Comparison of ENCODE assay signal across 24 cellular contexts in the genomic region with DNA sequence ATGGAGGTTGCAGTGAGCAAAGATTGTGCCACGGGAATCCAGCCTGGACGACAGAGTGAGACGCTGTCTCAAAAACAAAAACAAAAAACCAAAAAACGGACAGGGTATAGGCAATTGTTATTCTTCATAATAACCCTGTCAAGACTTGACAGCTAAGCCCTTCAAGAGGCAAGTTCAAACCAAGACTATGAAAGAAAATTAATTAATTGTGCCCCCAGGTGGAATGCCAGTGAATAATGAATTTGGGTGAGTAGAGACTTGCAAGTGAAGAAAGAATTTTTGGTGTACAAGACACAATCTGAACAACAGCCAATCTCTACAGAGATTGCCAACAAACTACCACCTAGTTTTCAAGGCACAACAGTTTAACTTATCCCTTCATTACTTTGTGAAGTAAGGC. TPM values are rescaled to one million over a fixed set of nuclear protein-coding genes. Genes with fewer than 3 reads are reported as not detected.
A peak's percentile ranks its signal among the peaks of the same experiment; 100 is the strongest.
DNase-seq lines count a peak whose midpoint lies in the region; ATAC-seq, FAIRE-seq and TF ChIP-seq lines count a peak whose summit lies in the region.
"Had no signal": no experiment of that assay in that cellular context is flagged by ENCODE, and none has a peak within 500 bp of the region (broad histone marks: within the 10 kb centered on the region; RNA-seq: fewer than 3 reads in every experiment).

No MANE protein-coding gene starts in this region.

- ATAC-seq in activated CD8-positive, alpha-beta memory T cell treated with anti-CD3 and anti-CD28 coated beads, Interleukin-2, amount 10 ng/mL, durations not matched to agents 7 days and 5 days, result no peak
- ATAC-seq in DND-41 (ENCODE audit: insufficient read depth, low read depth) (no peak), GM21529 (IDR thresholded peaks at IDR 0.05; ENCODE audit: unreplicated experiment) (no peak), HG03108 (IDR thresholded peaks at IDR 0.05; ENCODE audit: unreplicated experiment) (no peak)
- ATAC-seq in activated naive CD8-positive, alpha-beta T cell treated with anti-CD3 and anti-CD28 coated beads, Interleukin-2, amount 10 ng/mL, durations not matched to agents 7 days and 5 days (ENCODE audit: low read depth), result no peak
- ATAC-seq: body of pancreas had no signal

- dilution Hi-C loops in keratinocyte (cut with MboI; ENCODE audit: extremely low pct_ligation_motif_present, low sequenced_read_pairs), result no loop called here

- CTCF ChIA-PET in activated CD8-positive, alpha-beta memory T cell treated with anti-CD3 and anti-CD28 coated beads, Interleukin-2, amount 10 ng/mL, durations not matched to agents 7 days and 5 days (lab: Charles Lee), result interaction anchor here (0.6 kb wide), 1 partner anchor 221 kb away, joined by 3 read pairs; no protein-coding TSS in a partner anchor

- no peaks in the 10 kb centered on the region for H3K9me3 ChIP-seq in DND-41 (ENCODE audit: insufficient read depth, low read length, severe bottlenecking)
- no peaks in the 10 kb centered on the region for H3K9me3 ChIP-seq in keratinocyte (ENCODE audit: control insufficient read depth, low read depth, low read length)
- H3K9me3 ChIP-seq in MG63, result no peaks in the 10 kb centered on the region
- H3K9me3 ChIP-seq: adrenal gland, body of pancreas, Caco-2, stomach, tibial artery had no signal

- H3K27me3 Mint-ChIP-seq in activated CD8-positive, alpha-beta memory T cell treated with anti-CD3 and anti-CD28 coated beads, Interleukin-2, amount 10 ng/mL, durations not matched to agents 7 days and 5 days, result no peaks in the 10 kb centered on the region
- H3K27me3 Mint-ChIP-seq in activated naive CD8-positive, alpha-beta T cell treated with anti-CD3 and anti-CD28 coated beads, Interleukin-2, amount 10 ng/mL, durations not matched to agents 7 days and 5 days, result no peaks in the 10 kb centered on the region
- H3K27me3 Mint-ChIP-seq: B cell had no signal

- POLR2A ChIA-PET in activated naive CD8-positive, alpha-beta T cell treated with anti-CD3 and anti-CD28 coated beads, Interleukin-2, amount 10 ng/mL, durations not matched to agents 7 days and 5 days (lab: Charles Lee), result no interaction called here

- H3K9ac ChIP-seq in DND-41 (ENCODE audit: low read depth, low read length), result no peak overlapping the region
- H3K9ac ChIP-seq in keratinocyte (ENCODE audit: control insufficient read depth, extremely low read depth, insufficient read depth, low read length), result no peak overlapping the region

- H3K36me3 ChIP-seq in DND-41 (ENCODE audit: insufficient read depth, low read length), result peaks cover 98% of the 10 kb centered on the region
- peaks cover 12 to 62% of the 10 kb centered on the region in 2 experiments for H3K36me3 ChIP-seq in keratinocyte (ENCODE audit: control insufficient read depth in 2 of 2, extremely low read depth in 1 of 2, insufficient read depth in 2 of 2, low read length in 2 of 2)
- peaks cover 74% of the 10 kb centered on the region for H3K36me3 ChIP-seq in MG63

- peaks cover 84% of the 10 kb centered on the region for H3K36me3 Mint-ChIP-seq in activated CD8-positive, alpha-beta memory T cell treated with anti-CD3 and anti-CD28 coated beads, Interleukin-2, amount 10 ng/mL, durations not matched to agents 7 days and 5 days
- peaks cover 68% of the 10 kb centered on the region for H3K36me3 Mint-ChIP-seq in activated naive CD8-positive, alpha-beta T cell treated with anti-CD3 and anti-CD28 coated beads, Interleukin-2, amount 10 ng/mL, durations not matched to agents 7 days and 5 days

- H3K4me1 Mint-ChIP-seq in activated CD8-positive, alpha-beta memory T cell treated with anti-CD3 and anti-CD28 coated beads, Interleukin-2, amount 10 ng/mL, durations not matched to agents 7 days and 5 days, result peaks cover 88% of the 10 kb centered on the region
- H3K4me1 Mint-ChIP-seq in activated naive CD8-positive, alpha-beta T cell treated with anti-CD3 and anti-CD28 coated beads, Interleukin-2, amount 10 ng/mL, durations not matched to agents 7 days and 5 days, result peaks cover 78% of the 10 kb centered on the region

- H3K4me3 ChIP-seq in DND-41 (ENCODE audit: low read depth in 1 of 2, low read length in 2 of 2) (peak overlapping the region in 1 of 2 experiments; percentile 41; a peak in 2 of 4 replicates), keratinocyte (ENCODE audit: control insufficient read depth in 2 of 3, extremely low read depth in 1 of 3, insufficient read depth in 2 of 3, low read depth in 1 of 3, low read length in 3 of 3) (peak overlapping the region in 2 of 3 experiments; percentile 20 to 35), MG63 (no peak overlapping the region)
- H3K4me3 ChIP-seq: adrenal gland, body of pancreas, stomach, tibial artery had no signal

- H3K27ac ChIP-seq in DND-41 (ENCODE audit: low read length), result no peak overlapping the region
- peak overlapping the region; percentile 28 for H3K27ac ChIP-seq in keratinocyte (ENCODE audit: control insufficient read depth, insufficient read depth, low read length)
- H3K27ac ChIP-seq: adrenal gland, body of pancreas, stomach, tibial artery had no signal

- H3K4me1 ChIP-seq in DND-41 (ENCODE audit: insufficient read depth, low read length) (peaks cover 85% of the 10 kb centered on the region), keratinocyte (ENCODE audit: control insufficient read depth, extremely low read depth, insufficient read depth, low read length) (peaks cover 36% of the 10 kb centered on the region)
- H3K4me1 ChIP-seq: Caco-2 had no signal

- no peaks in the 10 kb centered on the region for H3K9me3 Mint-ChIP-seq in activated CD8-positive, alpha-beta memory T cell treated with anti-CD3 and anti-CD28 coated beads, Interleukin-2, amount 10 ng/mL, durations not matched to agents 7 days and 5 days (ENCODE audit: low read depth)
- H3K9me3 Mint-ChIP-seq in activated naive CD8-positive, alpha-beta T cell treated with anti-CD3 and anti-CD28 coated beads, Interleukin-2, amount 10 ng/mL, durations not matched to agents 7 days and 5 days, result no peaks in the 10 kb centered on the region
- H3K9me3 Mint-ChIP-seq: nephron had no signal

- FAIRE-seq in keratinocyte (lab: Jason Lieb, UNC), result no peak

- TF ChIP-seq CTCF in DND-41 (IDR thresholded peaks at IDR 0.05; ENCODE audit: borderline replicate concordance, extremely low read depth, low read length, poor library complexity, severe bottlenecking) (no peak), keratinocyte (optimal IDR thresholded peaks at IDR 0.05 in 1 of 3, IDR thresholded peaks at IDR 0.05 in 1 of 3, conservative IDR thresholded peaks at IDR 0.05 in 1 of 3; ENCODE audit: extremely low read depth in 1 of 3, insufficient read depth in 2 of 3, low read length in 3 of 3) (no peak)

- H3K4me2 ChIP-seq in DND-41 (ENCODE audit: insufficient read depth, low read length) (peak overlapping the region; percentile 64), keratinocyte (ENCODE audit: control insufficient read depth, extremely low read depth, insufficient read depth, low read depth, low read length) (peak overlapping the region; percentile 71)

- peaks cover 3% of the 10 kb centered on the region for H3K9me1 ChIP-seq in keratinocyte (ENCODE audit: control insufficient read depth, extremely low read depth, insufficient read depth, low read length)

- peaks cover 99% of the 10 kb centered on the region for H3K79me2 ChIP-seq in DND-41 (ENCODE audit: insufficient read depth, low read length)
- peaks cover 92% of the 10 kb centered on the region for H3K79me2 ChIP-seq in keratinocyte (ENCODE audit: control insufficient read depth, insufficient read depth, low read length)

- H2AFZ ChIP-seq in DND-41 (ENCODE audit: low read depth, low read length) (no peak overlapping the region), keratinocyte (ENCODE audit: control insufficient read depth, low read length) (no peak overlapping the region)

- H3K27me3 ChIP-seq in DND-41 (ENCODE audit: insufficient read depth, low read length, poor library complexity) (no peaks in the 10 kb centered on the region), keratinocyte (ENCODE audit: control insufficient read depth, extremely low read depth, insufficient read depth, low read length) (no peaks in the 10 kb centered on the region), MG63 (no peaks in the 10 kb centered on the region)
- H3K27me3 ChIP-seq: adrenal gland, body of pancreas, stomach, tibial artery had no signal

- H3K4me3 Mint-ChIP-seq in activated CD8-positive, alpha-beta memory T cell treated with anti-CD3 and anti-CD28 coated beads, Interleukin-2, amount 10 ng/mL, durations not matched to agents 7 days and 5 days, result peak overlapping the region; percentile 25
- peak overlapping the region; percentile 54 for H3K4me3 Mint-ChIP-seq in activated naive CD8-positive, alpha-beta T cell treated with anti-CD3 and anti-CD28 coated beads, Interleukin-2, amount 10 ng/mL, durations not matched to agents 7 days and 5 days
- H3K4me3 Mint-ChIP-seq: B cell, nephron had no signal

- H4K20me1 ChIP-seq in DND-41 (ENCODE audit: insufficient read depth, low read length) (peaks cover 97% of the 10 kb centered on the region), keratinocyte (ENCODE audit: control insufficient read depth, extremely low read depth, insufficient read depth, low read length) (peaks cover 10% of the 10 kb centered on the region)

- H3K27ac Mint-ChIP-seq in activated CD8-positive, alpha-beta memory T cell treated with anti-CD3 and anti-CD28 coated beads, Interleukin-2, amount 10 ng/mL, durations not matched to agents 7 days and 5 days, result no peak overlapping the region
- H3K27ac Mint-ChIP-seq in activated naive CD8-positive, alpha-beta T cell treated with anti-CD3 and anti-CD28 coated beads, Interleukin-2, amount 10 ng/mL, durations not matched to agents 7 days and 5 days, result no peak overlapping the region
- H3K27ac Mint-ChIP-seq: B cell, nephron had no signal

- DNase-seq in activated CD8-positive, alpha-beta memory T cell treated with anti-CD3 and anti-CD28 coated beads, Interleukin-2, amount 10 ng/mL, durations not matched to agents 7 days and 5 days, result no peak
- DNase-seq in activated CD8-positive, alpha-beta memory T cell treated with anti-CD3 and anti-CD28 coated beads, Interleukin-2, amount 50 U/mL, for 48 hours, result no peak
- DNase-seq in DND-41 (no peak), keratinocyte (ENCODE audit: low read depth, low spot score) (peak; percentile 7), MG63 (no peak)
- DNase-seq in activated naive CD8-positive, alpha-beta T cell treated with anti-CD3 and anti-CD28 coated beads, Interleukin-2, amount 10 ng/mL, durations not matched to agents 7 days and 5 days, result no peak
- DNase-seq: activated gamma-delta T cell; body of pancreas; Caco-2; effector CD4-positive, alpha-beta T cell; GF-D8; head of caudate nucleus; MV-4-11; NCI-H146; NCI-H446; NCI-H774; RPMI8226; stomach; tibial artery had no signal

RNA-seq across cellular contexts. Expression of a gene that starts 6.3 kb away (rescaled TPM):
- total RNA-seq in activated CD8-positive, alpha-beta memory T cell treated with anti-CD3 and anti-CD28 coated beads, Interleukin-2, amount 10 ng/mL, durations not matched to agents 7 days and 5 days, result 100 to 1,000 TPM; 121 to 162 TPM
- total RNA-seq in activated naive CD8-positive, alpha-beta T cell treated with anti-CD3 and anti-CD28 coated beads, Interleukin-2, amount 10 ng/mL, durations not matched to agents 7 days and 5 days, result 100 to 1,000 TPM; 110 to 119 TPM
- polyA plus RNA-seq in keratinocyte, result 22.6 to 29.2 TPM (median 25.0 TPM) in 3 replicates
- 14.5 TPM for polyA plus RNA-seq in keratinocyte (2011; ENCODE audit: low read depth)
- polyA plus RNA-seq in keratinocyte (2011; cell fraction: cytosol; rRNA removed), result 13.5 and 18.0 TPM in 2 replicates
- 24.2 and 28.9 TPM in 2 replicates for polyA plus RNA-seq in keratinocyte (2011; cell fraction: nucleus; rRNA removed)
- 7.7 and 17.4 TPM in 2 replicates for polyA plus RNA-seq in keratinocyte (2012; ENCODE audit: low replicate concordance)
- 50.1 to 73.4 TPM (median 63.8 TPM) in 3 replicates for polyA minus RNA-seq in keratinocyte
- polyA minus RNA-seq in keratinocyte (2011; cell fraction: cytosol; rRNA and poly(A)+ RNA removed), result 22.4 TPM
- 26.2 and 37.7 TPM in 2 replicates for polyA minus RNA-seq in keratinocyte (2011; cell fraction: nucleus; rRNA and poly(A)+ RNA removed)
- total RNA-seq in MG63 (2014; rRNA removed; shearing (Covaris generic); ENCODE audit: low replicate concordance), result 17.4 and 20.2 TPM in 2 replicates

RNA-seq across cellular contexts. Expression of a gene that starts 40.3 kb away (rescaled TPM):
- 10 to 100 TPM; 26.1 to 35.5 TPM for total RNA-seq in activated CD8-positive, alpha-beta memory T cell treated with anti-CD3 and anti-CD28 coated beads, Interleukin-2, amount 10 ng/mL, durations not matched to agents 7 days and 5 days
- 10 to 100 TPM; 25.6 to 28.7 TPM for total RNA-seq in activated naive CD8-positive, alpha-beta T cell treated with anti-CD3 and anti-CD28 coated beads, Interleukin-2, amount 10 ng/mL, durations not matched to agents 7 days and 5 days
- 6.4 to 12.5 TPM (median 12.4 TPM) in 3 replicates for polyA plus RNA-seq in keratinocyte
- polyA plus RNA-seq in keratinocyte (2011; ENCODE audit: low read depth), result 1.1 TPM
- 7.4 and 10.1 TPM in 2 replicates for polyA plus RNA-seq in keratinocyte (2011; cell fraction: cytosol; rRNA removed)
- 16.9 and 17.5 TPM in 2 replicates for polyA plus RNA-seq in keratinocyte (2011; cell fraction: nucleus; rRNA removed)
- polyA plus RNA-seq in keratinocyte (2012; ENCODE audit: low replicate concordance), result 2.0 and 12.6 TPM in 2 replicates
- 3.8 to 9.7 TPM (median 5.1 TPM) in 3 replicates for polyA minus RNA-seq in keratinocyte
- 4.6 TPM for polyA minus RNA-seq in keratinocyte (2011; cell fraction: cytosol; rRNA and poly(A)+ RNA removed)
- polyA minus RNA-seq in keratinocyte (2011; cell fraction: nucleus; rRNA and poly(A)+ RNA removed), result 2.6 and 5.2 TPM in 2 replicates
- total RNA-seq in MG63 (2014; rRNA removed; shearing (Covaris generic); ENCODE audit: low replicate concordance), result 2.8 and 8.3 TPM in 2 replicates

RNA-seq across cellular contexts. Expression of a gene that starts 53.5 kb away (rescaled TPM):
- 10 to 100 TPM; 74.0 to 86.9 TPM for total RNA-seq in activated CD8-positive, alpha-beta memory T cell treated with anti-CD3 and anti-CD28 coated beads, Interleukin-2, amount 10 ng/mL, durations not matched to agents 7 days and 5 days
- 100 to 1,000 TPM; 118 to 120 TPM for total RNA-seq in activated naive CD8-positive, alpha-beta T cell treated with anti-CD3 and anti-CD28 coated beads, Interleukin-2, amount 10 ng/mL, durations not matched to agents 7 days and 5 days
- 41.5 to 79.7 TPM (median 63.6 TPM) in 3 replicates for polyA plus RNA-seq in keratinocyte
- 87.5 TPM for polyA plus RNA-seq in keratinocyte (2011; ENCODE audit: low read depth)
- polyA plus RNA-seq in keratinocyte (2011; cell fraction: cytosol; rRNA removed), result 19.7 and 21.6 TPM in 2 replicates
- polyA plus RNA-seq in keratinocyte (2011; cell fraction: nucleus; rRNA removed), result 161 and 169 TPM in 2 replicates
- 45.7 and 74.7 TPM in 2 replicates for polyA plus RNA-seq in keratinocyte (2012; ENCODE audit: low replicate concordance)
- polyA minus RNA-seq in keratinocyte, result 87.6 to 125 TPM (median 119 TPM) in 3 replicates
- 40.5 TPM for polyA minus RNA-seq in keratinocyte (2011; cell fraction: cytosol; rRNA and poly(A)+ RNA removed)
- 151 and 256 TPM in 2 replicates for polyA minus RNA-seq in keratinocyte (2011; cell fraction: nucleus; rRNA and poly(A)+ RNA removed)
- total RNA-seq in MG63 (2014; rRNA removed; shearing (Covaris generic); ENCODE audit: low replicate concordance), result 29.4 and 50.4 TPM in 2 replicates
